In genomic region chr1:6148497-6149241, GRCh38 we compare ENCODE assay signal across 8 cellular contexts.
DNase-seq lines count a peak whose midpoint lies in the region; ATAC-seq and TF ChIP-seq lines count a peak whose summit lies in the region.

No MANE protein-coding gene starts in this region.

- ATAC-seq in HG03159 (IDR thresholded peaks at IDR 0.05; ENCODE audit: unreplicated experiment) (no peak), HG02938 (IDR thresholded peaks at IDR 0.05; ENCODE audit: unreplicated experiment) (no peak), HG02840 (IDR thresholded peaks at IDR 0.05; ENCODE audit: low FRiP score, unreplicated experiment) (no peak)

- no peak overlapping the region for H3K4me3 ChIP-seq in fibroblast of pulmonary artery (replicated peaks; ENCODE audit: low read depth, low read length)

- DNase-seq in DMS153 (lab: John Stamatoyannopoulos, UW) (peak; percentile 24), NCI-H187 (lab: John Stamatoyannopoulos, UW) (peak; percentile 26 to 69), fibroblast of pulmonary artery (ENCODE audit: low read depth) (peak; percentile 22), retina (peak; percentile 61)
- DNase-seq in activated T-cell treated with anti-CD3 and anti-CD28 coated beads, Interleukin-2, amount 50 U/mL, for 1 hour, result peak; percentile 68

- TF ChIP-seq CTCF in fibroblast of pulmonary artery (IDR thresholded peaks at IDR 0.05; ENCODE audit: low read length, missing control alignments), result no peak
